Comparison of ENCODE assay signal across 1 cellular context in genomic region chr10:2839081-2839725, GRCh38.
TF ChIP-seq lines count a peak whose summit lies in the region.

No MANE protein-coding gene starts in this region.

TF ChIP-seq in K562, 482 proteins besides CTCF, POLR2A, EP300 and RAD21 (continued from another document):
- TF ChIP-seq CREB3L1 (IDR thresholded peaks at IDR 0.05; ENCODE audit: borderline replicate concordance, low read depth) = no peak
- no peak for TF ChIP-seq MAZ (CRISPR knock-in tag; conservative IDR thresholded peaks at IDR 0.05 in 1 of 2, IDR thresholded peaks at IDR 0.05 in 1 of 2)
- TF ChIP-seq RNF2 (IDR thresholded peaks at IDR 0.05) = no peak
- TF ChIP-seq ESRRA (IDR thresholded peaks at IDR 0.05; ENCODE audit: borderline replicate concordance, low read depth) = no peak
- peak; percentile 4 for TF ChIP-seq CTCFL (IDR thresholded peaks at IDR 0.05; ENCODE audit: borderline replicate concordance, insufficient read depth, low read depth, low read length, poor library complexity, severe bottlenecking)
- peak; percentile 55; the same call in 1 of the 2 replicates for TF ChIP-seq SMC3 (conservative IDR thresholded peaks at IDR 0.05; ENCODE audit: insufficient read depth, low read depth, low read length)
- TF ChIP-seq RBBP5 (IDR thresholded peaks at IDR 0.05; ENCODE audit: borderline replicate concordance, insufficient read depth, low read length, poor library complexity, severe bottlenecking) = no peak
- no peak for TF ChIP-seq ZKSCAN1 (IDR thresholded peaks at IDR 0.05; ENCODE audit: low read depth, low read length)
- no peak for TF ChIP-seq ZBTB17 (CRISPR knock-in tag; IDR thresholded peaks at IDR 0.05)
- TF ChIP-seq L3MBTL2 (IDR thresholded peaks at IDR 0.05) = peak; percentile 57
- TF ChIP-seq NKRF (IDR thresholded peaks at IDR 0.05; ENCODE audit: borderline replicate concordance) = no peak
- TF ChIP-seq FOXA3 (CRISPR knock-in tag; conservative IDR thresholded peaks at IDR 0.05 in 1 of 2, IDR thresholded peaks at IDR 0.05 in 1 of 2) = no peak
- no peak for TF ChIP-seq HOXB6 (CRISPR knock-in tag; IDR thresholded peaks at IDR 0.05; ENCODE audit: borderline replicate concordance)
- TF ChIP-seq IRF2 (CRISPR knock-in tag; IDR thresholded peaks at IDR 0.05) = no peak
- no peak for TF ChIP-seq ZBTB11 (CRISPR knock-in tag; IDR thresholded peaks at IDR 0.05)
- TF ChIP-seq ZNF134 (CRISPR knock-in tag; conservative IDR thresholded peaks at IDR 0.05) = no peak
